ENCODE assay signal across 14 cellular contexts in the genomic region with DNA sequence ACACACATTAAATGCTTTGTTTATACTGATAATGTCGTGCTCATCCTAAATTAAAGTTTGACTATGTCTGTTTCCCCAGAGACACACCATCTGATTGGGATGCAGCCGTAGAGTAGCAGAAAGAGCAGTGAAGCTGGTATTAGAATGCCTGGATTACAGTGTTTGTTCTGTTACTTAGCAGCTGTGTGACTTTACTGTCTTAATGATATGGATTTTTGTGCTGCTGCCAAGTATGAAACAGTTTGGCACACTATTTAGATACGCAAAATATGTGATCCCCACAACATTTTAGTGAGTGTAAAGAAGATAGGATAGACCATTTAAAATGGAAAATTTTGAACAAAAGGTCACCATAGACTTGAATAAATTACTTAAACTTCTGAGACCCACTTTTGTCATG. TPM values are rescaled to one million over a fixed set of nuclear protein-coding genes. Genes with fewer than 3 reads are reported as not detected.
A peak's percentile ranks its signal among the peaks of the same experiment; 100 is the strongest.
DNase-seq lines count a peak whose midpoint lies in the region; ATAC-seq lines count a peak whose summit lies in the region.
"Had no signal": no experiment of that assay in that cellular context is flagged by ENCODE, and none has a peak within 500 bp of the region (broad histone marks: within the 10 kb centered on the region; RNA-seq: fewer than 3 reads in every experiment).

No MANE protein-coding gene starts in this region.

- no peak overlapping the region for H4K8ac ChIP-seq in mesenchymal stem cell (ENCODE audit: low read length)

- no peaks in the 10 kb centered on the region for H3K36me3 Mint-ChIP-seq in activated naive CD8-positive, alpha-beta T cell treated with anti-CD3 and anti-CD28 coated beads for 36 hours

- H3K4me3 ChIP-seq in HUES64 (ENCODE audit: low read length) (peak overlapping the region; percentile 80), mesenchymal stem cell (ENCODE audit: insufficient read depth in 1 of 2, low read depth in 1 of 2, low read length in 2 of 2) (peak overlapping the region in 1 of 2 experiments; percentile 83)

- no peak overlapping the region for H2BK120ac ChIP-seq in mesenchymal stem cell (ENCODE audit: low read depth, low read length)

- H3K4me1 Mint-ChIP-seq in activated naive CD8-positive, alpha-beta T cell treated with anti-CD3 and anti-CD28 coated beads for 36 hours: peaks cover 8% of the 10 kb centered on the region

- H3K9ac ChIP-seq in HUES64 (ENCODE audit: low read depth, low read length): no peak overlapping the region
- peak overlapping the region; percentile 97 for H3K9ac ChIP-seq in mesenchymal stem cell (ENCODE audit: low read length)

- no peak overlapping the region for H2AK5ac ChIP-seq in mesenchymal stem cell (ENCODE audit: low read length, severe bottlenecking)

- H3K36me3 ChIP-seq in HUES64 (ENCODE audit: insufficient read depth, low read length) (no peaks in the 10 kb centered on the region), mesenchymal stem cell (ENCODE audit: control insufficient read depth in 1 of 2, insufficient read depth in 2 of 2, low read depth in 1 of 2, low read length in 2 of 2) (no peaks in the 10 kb centered on the region)

- DNase-seq in NCI-H1092 treated with DMSO at 0.1 percent for 48 hours (lab: John Stamatoyannopoulos, UW) (peak; percentile 3), NCI-H1092 (lab: John Stamatoyannopoulos, UW) (no peak), mesenchymal stem cell (no peak), NCI-H1930 (lab: John Stamatoyannopoulos, UW) (no peak)
- no peak for DNase-seq in activated naive CD8-positive, alpha-beta T cell treated with anti-CD3 and anti-CD28 coated beads for 36 hours
- DNase-seq: 8988T; activated T-cell treated with anti-CD3 and anti-CD28 coated beads for 4 hours; effector CD8-positive, alpha-beta T cell; GDM1; NCI-H226; stimulated activated CD4-positive, alpha-beta T cell treated with anti-CD3 and anti-CD28 coated beads, Interleukin-2, amount 100 ng/mL, for 24 hours had no signal

- no peaks in the 10 kb centered on the region for H3K27me3 ChIP-seq in HUES64 (ENCODE audit: insufficient read depth, low read length)
- H3K27me3 ChIP-seq in mesenchymal stem cell (ENCODE audit: control insufficient read depth in 1 of 2, insufficient read depth in 1 of 2, low read length in 2 of 2): no peaks in the 10 kb centered on the region

- H3K4ac ChIP-seq in mesenchymal stem cell (ENCODE audit: low read depth in 1 of 2, low read length in 2 of 2): no peak overlapping the region

- H3K27me3 Mint-ChIP-seq in activated naive CD8-positive, alpha-beta T cell treated with anti-CD3 and anti-CD28 coated beads for 36 hours: no peaks in the 10 kb centered on the region

- H3K4me2 ChIP-seq in mesenchymal stem cell (ENCODE audit: low read length, poor library complexity, severe bottlenecking): no peak overlapping the region

- no peak overlapping the region for H3K27ac Mint-ChIP-seq in activated naive CD8-positive, alpha-beta T cell treated with anti-CD3 and anti-CD28 coated beads for 36 hours

- H3K4me1 ChIP-seq in HUES64 (ENCODE audit: insufficient read depth, low read length) (peaks cover 4% of the 10 kb centered on the region; the same call in 1 of the 2 replicates), mesenchymal stem cell (ENCODE audit: control insufficient read depth, insufficient read depth, low read depth, low read length) (no peaks in the 10 kb centered on the region)

- no peak overlapping the region for H3K23ac ChIP-seq in mesenchymal stem cell (ENCODE audit: low read length in 2 of 2)

- H3K4me3 Mint-ChIP-seq in activated naive CD8-positive, alpha-beta T cell treated with anti-CD3 and anti-CD28 coated beads for 36 hours: peak overlapping the region; percentile 96

- WGBS in HUES64: 69% methylated on average over 2 of the region's 3 CpGs
- WGBS in mesenchymal stem cell: 79% methylated on average over 2 of the region's 3 CpGs

- H3K9me3 ChIP-seq in HUES64 (ENCODE audit: insufficient read depth, low read depth, low read length) (0 out of 2 replicates have a peak, but pooled peaks cover 4% of the 10 kb centered on the region), mesenchymal stem cell (ENCODE audit: control insufficient read depth, low read length) (no peaks in the 10 kb centered on the region)

- no peak overlapping the region for H2BK5ac ChIP-seq in mesenchymal stem cell (ENCODE audit: low read depth, low read length, poor library complexity, severe bottlenecking)

- H3K18ac ChIP-seq in mesenchymal stem cell (ENCODE audit: low read depth in 1 of 2, low read length in 2 of 2): no peak overlapping the region

- H3K27ac ChIP-seq in HUES64 (ENCODE audit: low read depth, low read length) (no peak overlapping the region), mesenchymal stem cell (ENCODE audit: low read length, poor library complexity, severe bottlenecking) (no peak overlapping the region)

- no peaks in the 10 kb centered on the region for H3K9me3 Mint-ChIP-seq in activated naive CD8-positive, alpha-beta T cell treated with anti-CD3 and anti-CD28 coated beads for 36 hours

- H2AFZ ChIP-seq in mesenchymal stem cell (ENCODE audit: low read depth, low read length): no peak overlapping the region

- no peaks in the 10 kb centered on the region for H3K79me1 ChIP-seq in mesenchymal stem cell (replicated peaks; ENCODE audit: low read length, poor library complexity, severe bottlenecking)

- H2BK12ac ChIP-seq in mesenchymal stem cell (ENCODE audit: low read length in 2 of 2): no peak overlapping the region

- H4K91ac ChIP-seq in mesenchymal stem cell (ENCODE audit: low read length): no peak overlapping the region

- ATAC-seq in HG03354 (IDR thresholded peaks at IDR 0.05; ENCODE audit: poor library complexity, severe bottlenecking, unreplicated experiment) (no peak), GM18861 (IDR thresholded peaks at IDR 0.05; ENCODE audit: unreplicated experiment) (no peak)

- H2BK15ac ChIP-seq in mesenchymal stem cell (ENCODE audit: low read depth, poor library complexity, severe bottlenecking): no peak overlapping the region

- H3K14ac ChIP-seq in mesenchymal stem cell (ENCODE audit: low read length in 2 of 2): no peak overlapping the region

RNA-seq across cellular contexts. Expression of gene CHIC1, which starts 1.2 kb away (rescaled TPM):
- polyA plus RNA-seq in HUES64 (2013, experiment 1 of 2): 5.4 TPM
- polyA plus RNA-seq in HUES64 (2013, experiment 2 of 2): 6.0 TPM
- total RNA-seq in activated naive CD8-positive, alpha-beta T cell treated with anti-CD3 and anti-CD28 coated beads for 36 hours: 1 to 10 TPM; 5.2 to 6.7 TPM
- 6.5 TPM for polyA plus RNA-seq in mesenchymal stem cell (2013, experiment 1 of 2)
- polyA plus RNA-seq in mesenchymal stem cell (2013, experiment 2 of 2): 6.9 TPM
